In the genomic region with DNA sequence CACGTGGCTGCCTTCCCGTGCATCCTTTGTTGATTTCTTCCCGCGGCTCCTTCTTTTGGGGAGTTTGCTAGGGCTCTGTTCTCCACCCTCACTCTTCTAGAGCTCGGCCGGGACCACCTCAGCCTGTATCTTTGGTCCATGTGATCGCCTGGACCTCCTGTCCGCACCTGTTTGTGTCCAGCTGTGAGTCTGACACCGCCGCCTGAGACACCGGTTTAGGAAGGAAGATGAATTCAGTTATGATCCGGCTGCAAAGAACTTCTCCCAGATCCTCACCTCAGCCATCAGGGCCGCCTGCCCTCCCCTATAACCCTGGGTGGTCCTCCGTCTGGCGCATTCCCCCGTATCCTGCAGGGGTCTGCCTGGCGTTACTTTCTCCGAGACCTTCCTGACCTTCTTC, we compare ENCODE assay signal across 37 cellular contexts. TPM values are rescaled to one million over a fixed set of nuclear protein-coding genes. Genes with fewer than 3 reads are reported as not detected.
"Had no signal": no experiment of that assay in that cellular context is flagged by ENCODE, and none has a peak within 500 bp of the region (broad histone marks: within the 10 kb centered on the region; RNA-seq: fewer than 3 reads in every experiment).

No MANE protein-coding gene starts in this region.

- H3K27ac ChIP-seq: KMS-11 had no signal

- H3K27me3 ChIP-seq: MG63 had no signal

- H3K9ac ChIP-seq: KMS-11 had no signal

- H3K36me3 ChIP-seq: MG63 had no signal

- H3K9me3 ChIP-seq: MG63 had no signal

- DNase-seq: Karpas-422, Kasumi-1, KBM-7, KG1, MG63, MM.1S, MV-4-11, NCI-H1048, NCI-H1092, NCI-H1092 treated with DMSO at 0.1 percent for 48 hours, NCI-H1105, NCI-H1105 treated with DMSO at 0.1 percent for 48 hours, NCI-H1436, NCI-H1436 treated with DMSO at 0.1 percent for 48 hours, NCI-H146, NCI-H1694, NCI-H1694 treated with DMSO at 0.1 percent for 48 hours, NCI-H187, NCI-H187 treated with DMSO at 0.1 percent for 48 hours, NCI-H1930, NCI-H2029, NCI-H2029 treated with DMSO at 0.1 percent for 48 hours, NCI-H2081, NCI-H2081 treated with DMSO at 0.1 percent for 48 hours, NCI-H2107, NCI-H2171, NCI-H2171 treated with DMSO at 0.1 percent for 48 hours, NCI-H2227 treated with DMSO at 0.1 percent for 48 hours, NCI-H226, NCI-H345, NCI-H446, NCI-H446 treated with DMSO at 0.1 percent for 48 hours had no signal

- H3K4me3 ChIP-seq: MG63 had no signal

- H3K4me2 ChIP-seq: KMS-11 had no signal

RNA-seq across cellular contexts. Expression of a gene that starts 0.7 kb away (rescaled TPM):
- total RNA-seq: M059J, NCI-H460 had no signal

RNA-seq across cellular contexts. Expression of a gene that starts 14.8 kb away (rescaled TPM):
- total RNA-seq: LHCN-M2, M059J, MCF 10A, NCI-H460 had no signal
